In the genomic region with DNA sequence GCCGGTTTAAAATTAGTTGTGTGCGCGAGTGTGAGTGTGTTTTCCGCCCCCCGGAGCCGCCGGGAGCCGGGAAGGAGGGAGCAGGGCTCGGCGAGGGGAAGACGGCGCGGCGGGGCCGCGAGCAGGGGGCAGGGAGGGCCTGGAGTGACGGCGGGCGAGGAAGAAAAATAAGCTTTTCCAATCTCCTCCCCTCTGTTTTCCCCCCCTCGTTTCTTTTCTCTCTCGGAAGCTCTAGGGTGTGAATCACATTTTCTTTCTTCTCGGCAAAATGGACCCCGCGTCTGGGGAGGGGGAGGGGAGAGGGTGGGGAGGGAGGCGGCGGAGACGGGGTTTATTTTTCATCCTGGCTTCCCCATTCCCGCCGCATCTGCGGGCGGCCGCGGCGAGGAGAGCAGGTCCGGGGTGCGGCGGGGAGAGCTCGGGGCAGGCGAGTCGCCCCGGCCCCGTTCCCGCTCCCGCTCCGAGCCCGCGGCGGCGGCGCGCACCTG, we compare ENCODE assay signal across 1 cellular context.
TF ChIP-seq lines count a peak whose summit lies in the region.

No MANE protein-coding gene starts in this region.

TF ChIP-seq in HepG2, 621 proteins besides CTCF, POLR2A, EP300 and RAD21 (continued from another document):
- TF ChIP-seq, protein P1, sequence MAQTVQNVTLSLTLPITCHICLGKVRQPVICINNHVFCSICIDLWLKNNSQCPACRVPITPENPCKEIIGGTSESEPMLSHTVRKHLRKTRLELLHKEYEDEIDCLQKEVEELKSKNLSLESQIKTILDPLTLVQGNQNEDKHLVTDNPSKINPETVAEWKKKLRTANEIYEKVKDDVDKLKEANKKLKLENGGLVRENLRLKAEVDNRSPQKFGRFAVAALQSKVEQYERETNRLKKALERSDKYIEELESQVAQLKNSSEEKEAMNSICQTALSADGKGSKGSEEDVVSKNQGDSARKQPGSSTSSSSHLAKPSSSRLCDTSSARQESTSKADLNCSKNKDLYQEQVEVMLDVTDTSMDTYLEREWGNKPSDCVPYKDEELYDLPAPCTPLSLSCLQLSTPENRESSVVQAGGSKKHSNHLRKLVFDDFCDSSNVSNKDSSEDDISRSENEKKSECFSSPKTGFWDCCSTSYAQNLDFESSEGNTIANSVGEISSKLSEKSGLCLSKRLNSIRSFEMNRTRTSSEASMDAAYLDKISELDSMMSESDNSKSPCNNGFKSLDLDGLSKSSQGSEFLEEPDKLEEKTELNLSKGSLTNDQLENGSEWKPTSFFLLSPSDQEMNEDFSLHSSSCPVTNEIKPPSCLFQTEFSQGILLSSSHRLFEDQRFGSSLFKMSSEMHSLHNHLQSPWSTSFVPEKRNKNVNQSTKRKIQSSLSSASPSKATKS (CRISPR knock-in tag; IDR thresholded peaks at IDR 0.05), result 0 out of 2 replicates have a peak, but pooled peaks have one; percentile 16
- no peak for TF ChIP-seq CSRNP2 (CRISPR knock-in tag; conservative IDR thresholded peaks at IDR 0.05; ENCODE audit: low read depth)
- TF ChIP-seq KLF16 (CRISPR knock-in tag; IDR thresholded peaks at IDR 0.05), result peak in 1 of 2 experiments; percentile 33; a peak in 1 of 4 replicates
- TF ChIP-seq DMAP1 (CRISPR knock-in tag; IDR thresholded peaks at IDR 0.05), result no peak
- peak; percentile 11 for TF ChIP-seq ASH2L (IDR thresholded peaks at IDR 0.05; ENCODE audit: insufficient read length, low read depth, low read length)
- 0 out of 2 replicates have a peak, but pooled peaks have one; percentile 26 for TF ChIP-seq SOX13 (IDR thresholded peaks at IDR 0.05)
- no peak for TF ChIP-seq SOX13 (CRISPR knock-in tag; conservative IDR thresholded peaks at IDR 0.05 in 1 of 2, IDR thresholded peaks at IDR 0.05 in 1 of 2)
- no peak for TF ChIP-seq NONO (IDR thresholded peaks at IDR 0.05)
- TF ChIP-seq NONO (CRISPR knock-in tag; conservative IDR thresholded peaks at IDR 0.05), result 0 out of 2 replicates have a peak, but pooled peaks have one; percentile 15
- no peak for TF ChIP-seq SMARCE1 (IDR thresholded peaks at IDR 0.05; ENCODE audit: borderline replicate concordance)
- TF ChIP-seq BCL6 (CRISPR knock-in tag; IDR thresholded peaks at IDR 0.05), result no peak
- no peak for TF ChIP-seq PITX1 (CRISPR knock-in tag; IDR thresholded peaks at IDR 0.05)
- TF ChIP-seq ZNF562 (CRISPR knock-in tag; IDR thresholded peaks at IDR 0.05; ENCODE audit: borderline replicate concordance), result no peak
- no peak for TF ChIP-seq GABPB1 (CRISPR knock-in tag; IDR thresholded peaks at IDR 0.05)
- TF ChIP-seq KDM4B (CRISPR knock-in tag; IDR thresholded peaks at IDR 0.05), result 0 out of 2 replicates have a peak, but pooled peaks have one; percentile 60
- peak; percentile 47; the same call in 1 of the 2 replicates for TF ChIP-seq ZNF296 (CRISPR knock-in tag; conservative IDR thresholded peaks at IDR 0.05)
- TF ChIP-seq PHF5A (CRISPR knock-in tag; IDR thresholded peaks at IDR 0.05; ENCODE audit: low read depth, unreplicated experiment), result no peak
- no peak for TF ChIP-seq TRIM24 (CRISPR knock-in tag; IDR thresholded peaks at IDR 0.05)
- no peak for TF ChIP-seq NR2F1 (CRISPR knock-in tag; IDR thresholded peaks at IDR 0.05)
- peak; percentile 74; the same call in 1 of the 2 replicates for TF ChIP-seq MAZ (IDR thresholded peaks at IDR 0.05; ENCODE audit: borderline replicate concordance, low read depth, low read length)
- no peak for TF ChIP-seq MAZ (CRISPR knock-in tag; IDR thresholded peaks at IDR 0.05; ENCODE audit: low read depth)
- TF ChIP-seq NFYC (CRISPR knock-in tag; IDR thresholded peaks at IDR 0.05), result no peak
- TF ChIP-seq TFDP2 (CRISPR knock-in tag; IDR thresholded peaks at IDR 0.05), result 0 out of 2 replicates have a peak, but pooled peaks have one; percentile 5
- TF ChIP-seq TEAD3 (CRISPR knock-in tag; optimal IDR thresholded peaks at IDR 0.05; ENCODE audit: borderline replicate concordance), result no peak
- no peak for TF ChIP-seq SNAPC4 (CRISPR knock-in tag; IDR thresholded peaks at IDR 0.05)
- TF ChIP-seq, protein P2, sequence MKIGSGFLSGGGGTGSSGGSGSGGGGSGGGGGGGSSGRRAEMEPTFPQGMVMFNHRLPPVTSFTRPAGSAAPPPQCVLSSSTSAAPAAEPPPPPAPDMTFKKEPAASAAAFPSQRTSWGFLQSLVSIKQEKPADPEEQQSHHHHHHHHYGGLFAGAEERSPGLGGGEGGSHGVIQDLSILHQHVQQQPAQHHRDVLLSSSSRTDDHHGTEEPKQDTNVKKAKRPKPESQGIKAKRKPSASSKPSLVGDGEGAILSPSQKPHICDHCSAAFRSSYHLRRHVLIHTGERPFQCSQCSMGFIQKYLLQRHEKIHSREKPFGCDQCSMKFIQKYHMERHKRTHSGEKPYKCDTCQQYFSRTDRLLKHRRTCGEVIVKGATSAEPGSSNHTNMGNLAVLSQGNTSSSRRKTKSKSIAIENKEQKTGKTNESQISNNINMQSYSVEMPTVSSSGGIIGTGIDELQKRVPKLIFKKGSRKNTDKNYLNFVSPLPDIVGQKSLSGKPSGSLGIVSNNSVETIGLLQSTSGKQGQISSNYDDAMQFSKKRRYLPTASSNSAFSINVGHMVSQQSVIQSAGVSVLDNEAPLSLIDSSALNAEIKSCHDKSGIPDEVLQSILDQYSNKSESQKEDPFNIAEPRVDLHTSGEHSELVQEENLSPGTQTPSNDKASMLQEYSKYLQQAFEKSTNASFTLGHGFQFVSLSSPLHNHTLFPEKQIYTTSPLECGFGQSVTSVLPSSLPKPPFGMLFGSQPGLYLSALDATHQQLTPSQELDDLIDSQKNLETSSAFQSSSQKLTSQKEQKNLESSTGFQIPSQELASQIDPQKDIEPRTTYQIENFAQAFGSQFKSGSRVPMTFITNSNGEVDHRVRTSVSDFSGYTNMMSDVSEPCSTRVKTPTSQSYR (CRISPR knock-in tag; IDR thresholded peaks at IDR 0.05; ENCODE audit: borderline replicate concordance), result peak; percentile 39; the same call in 1 of the 2 replicates
- TF ChIP-seq ZBED4 (CRISPR knock-in tag; IDR thresholded peaks at IDR 0.05; ENCODE audit: borderline replicate concordance), result no peak
- no peak for TF ChIP-seq SNAPC2 (CRISPR knock-in tag; IDR thresholded peaks at IDR 0.05)
- TF ChIP-seq ZNF678 (CRISPR knock-in tag; IDR thresholded peaks at IDR 0.05), result no peak
- no peak for TF ChIP-seq HMGA1 (CRISPR knock-in tag; conservative IDR thresholded peaks at IDR 0.05)
- no peak for TF ChIP-seq JUNB (CRISPR knock-in tag; IDR thresholded peaks at IDR 0.05; ENCODE audit: borderline replicate concordance)
- TF ChIP-seq FOSL2 (CRISPR knock-in tag; IDR thresholded peaks at IDR 0.05), result peak; percentile 64
- peak; percentile 82 for TF ChIP-seq RBM39 (IDR thresholded peaks at IDR 0.05; ENCODE audit: low read depth, low read length, poor library complexity, severe bottlenecking)
- TF ChIP-seq ELF1 (CRISPR knock-in tag; IDR thresholded peaks at IDR 0.05), result no peak
- no peak for TF ChIP-seq ZNF333 (CRISPR knock-in tag; IDR thresholded peaks at IDR 0.05; ENCODE audit: borderline replicate concordance)
- no peak for TF ChIP-seq EED (CRISPR knock-in tag; IDR thresholded peaks at IDR 0.05)
- TF ChIP-seq YEATS2 (CRISPR knock-in tag; IDR thresholded peaks at IDR 0.05; ENCODE audit: borderline replicate concordance), result 0 out of 2 replicates have a peak, but pooled peaks have one; percentile 1
- peak; percentile 38; the same call in 1 of the 2 replicates for TF ChIP-seq SAP130 (CRISPR knock-in tag; IDR thresholded peaks at IDR 0.05; ENCODE audit: low read depth)
- TF ChIP-seq NR3C1 (CRISPR knock-in tag; IDR thresholded peaks at IDR 0.05), result no peak
- no peak for TF ChIP-seq BORCS8-MEF2B (CRISPR knock-in tag; IDR thresholded peaks at IDR 0.05)
- no peak for TF ChIP-seq POGK (CRISPR knock-in tag; conservative IDR thresholded peaks at IDR 0.05)
- TF ChIP-seq ZFP36L2 (CRISPR knock-in tag; IDR thresholded peaks at IDR 0.05), result no peak
- peak; percentile 69; the same call in 1 of the 2 replicates for TF ChIP-seq PCBP1 (IDR thresholded peaks at IDR 0.05; ENCODE audit: borderline replicate concordance, low read depth, low read length)
- peak; percentile 15 for TF ChIP-seq SRSF4 (IDR thresholded peaks at IDR 0.05; ENCODE audit: low read depth, low read length, poor library complexity, severe bottlenecking)
TF ChIP-seq in HepG2: peak in this region for 33.
